Comparison of ENCODE assay signal across 22 cellular contexts in genomic region chr17:62716834-62717588, GRCh38.
"Had no signal": no experiment of that assay in that cellular context is flagged by ENCODE, and none has a peak within 500 bp of the region (broad histone marks: within the 10 kb centered on the region; RNA-seq: fewer than 3 reads in every experiment).

No MANE protein-coding gene starts in this region.

- H3K4me3 ChIP-seq: colonic mucosa, left ventricle myocardium inferior, mucosa of descending colon, psoas muscle, skin epidermis, tibial nerve, vagina had no signal

- H3K4me1 ChIP-seq: colonic mucosa, left ventricle myocardium inferior, psoas muscle, tibial nerve, vagina had no signal

- DNase-seq: activated CD4-positive, alpha-beta T cell treated with anti-CD3 and anti-CD28 coated beads for 36 hours; activated CD4-positive, alpha-beta T cell treated with anti-CD3 and anti-CD28 coated beads, Interleukin-2, amount 50 U/mL, for 48 hours; activated CD8-positive, alpha-beta memory T cell treated with anti-CD3 and anti-CD28 coated beads, Interleukin-2, amount 10 ng/mL, durations not matched to agents 7 days and 5 days; activated naive CD4-positive, alpha-beta T cell treated with anti-CD3 and anti-CD28 coated beads for 36 hours; activated naive CD8-positive, alpha-beta T cell treated with anti-CD3 and anti-CD28 coated beads, Interleukin-2, amount 50 U/mL, for 24 hours; activated T-cell treated with anti-CD3 and anti-CD28 coated beads, Interleukin-2, amount 50 U/mL, for 4 hours; anterior cingulate cortex; colonic mucosa; kidney glomerular epithelial cell; left ventricle myocardium inferior; mesenchymal stem cell; mucosa of descending colon; naive B cell; psoas muscle; right cardiac atrium; stimulated activated naive CD8-positive, alpha-beta T cell treated with anti-CD3 and anti-CD28 coated beads, Interleukin-15, Interleukin-2, amounts not matched to agents 100 U/mL and 50 U/mL, for 24 hours had no signal

- FAIRE-seq: endometrium, frontal cortex, TTC549 had no signal

- ATAC-seq: activated CD4-positive, alpha-beta T cell treated with anti-CD3 and anti-CD28 coated beads for 36 hours; activated CD8-positive, alpha-beta memory T cell treated with anti-CD3 and anti-CD28 coated beads, Interleukin-2, amount 10 ng/mL, durations not matched to agents 7 days and 5 days; mucosa of descending colon; psoas muscle; stimulated activated naive CD8-positive, alpha-beta T cell treated with anti-CD3 and anti-CD28 coated beads, Interleukin-15, Interleukin-2, amounts not matched to agents 100 U/mL and 50 U/mL, for 24 hours had no signal

- H3K9me3 ChIP-seq: colonic mucosa, left ventricle myocardium inferior, mucosa of descending colon, psoas muscle, tibial nerve, vagina had no signal

- H3K36me3 ChIP-seq: colonic mucosa, left ventricle myocardium inferior, tibial nerve, vagina had no signal

- H3K27ac ChIP-seq: colonic mucosa, left ventricle myocardium inferior, psoas muscle, skin epidermis, tibial nerve, vagina had no signal

- H3K27me3 ChIP-seq: colonic mucosa, tibial nerve, vagina had no signal
